Comparison of ENCODE assay signal across 1 cellular context in genomic region chr19:35474594-35474993, GRCh38.
TF ChIP-seq lines count a peak whose summit lies in the region.

No MANE protein-coding gene starts in this region.

TF ChIP-seq in K562, 482 proteins besides CTCF, POLR2A, EP300 and RAD21:
- TF ChIP-seq NRF1 (conservative IDR thresholded peaks at IDR 0.05 in 1 of 2, IDR thresholded peaks at IDR 0.05 in 1 of 2): peak; percentile 82 to 85
